ENCODE assay signal across 14 cellular contexts in the genomic region with DNA sequence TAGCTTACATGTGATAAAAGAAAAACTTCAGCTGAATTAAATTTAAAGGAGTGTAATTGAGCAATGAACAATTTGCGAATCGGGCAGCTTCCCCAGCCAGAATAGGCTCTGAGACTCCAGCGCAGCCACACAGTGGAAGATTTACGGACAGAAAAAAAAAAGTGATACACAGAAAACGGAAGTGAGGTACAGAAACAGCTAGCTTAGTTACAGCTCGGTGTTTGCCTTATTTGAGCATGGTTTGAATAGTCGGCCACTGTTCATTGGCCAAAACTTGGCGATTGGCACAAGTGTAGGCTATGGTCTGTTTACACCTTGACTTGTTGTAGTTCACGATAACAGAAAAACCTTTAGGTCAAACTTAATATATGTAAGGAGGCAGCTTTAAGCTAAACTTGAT. TPM values are rescaled to one million over a fixed set of nuclear protein-coding genes. Genes with fewer than 3 reads are reported as not detected.
DNase-seq lines count a peak whose midpoint lies in the region; ATAC-seq and TF ChIP-seq lines count a peak whose summit lies in the region.
"Had no signal": no experiment of that assay in that cellular context is flagged by ENCODE, and none has a peak within 500 bp of the region (broad histone marks: within the 10 kb centered on the region; RNA-seq: fewer than 3 reads in every experiment).

No MANE protein-coding gene starts in this region.

- in situ Hi-C loops in GM23248 (cut with MboI) = no loop called here

- H2AFZ ChIP-seq in GM23248 = no peak overlapping the region

- TF ChIP-seq CTCF in body of pancreas (IDR thresholded peaks at IDR 0.05) = no peak

- H3K4me3 ChIP-seq in body of pancreas = no peak overlapping the region
- no peak overlapping the region for H3K4me3 ChIP-seq in GM23248

- no peak overlapping the region for H3K4me2 ChIP-seq in GM23248 (ENCODE audit: unreplicated experiment)

- 68 to 88% methylated on average over 9 of the region's 9 CpGs for WGBS in body of pancreas, 2 donors
- WGBS in GM23248 (ENCODE audit: low coverage in 1 of 2, low lambda C conversion rate in 2 of 2, missing lambda C conversion rate in 2 of 2), 2 experiments = 95 to 96% methylated on average over 9 of the region's 9 CpGs

- H3K9ac ChIP-seq in GM23248 = no peak overlapping the region

- no peaks in the 10 kb centered on the region for H3K4me1 Mint-ChIP-seq in activated T-cell treated with anti-CD3 and anti-CD28 coated beads, Interleukin-2, amount 50 U/mL, for 72 hours (ENCODE audit: low read depth)
- peaks cover 0 to 2% of the 10 kb centered on the region in 2 donors for H3K4me1 Mint-ChIP-seq in stimulated activated naive B cell treated with anti-CD40 and anti-IgM and Interleukin-4, amounts not matched to agents 10 μg/mL and 1 μg/mL and 100 μg/mL, for 72 hours

- DNase-seq in activated T-cell treated with anti-CD3 and anti-CD28 coated beads, Interleukin-2, amount 50 U/mL, for 72 hours = peak in 1 of 2 donors; percentile 2
- no peak for DNase-seq in activated T-cell treated with anti-CD3 and anti-CD28 coated beads, Interleukin-2, amount 50 U/mL, for 1 hour
- DNase-seq in OCI-M1 (lab: John Stamatoyannopoulos, UW) (peak; percentile 42), body of pancreas (no peak), GM23248 (no peak), NCI-H69 (lab: John Stamatoyannopoulos, UW) (no peak)
- DNase-seq in stimulated activated naive B cell treated with anti-CD40 and anti-IgM and Interleukin-4, amounts not matched to agents 10 μg/mL and 1 μg/mL and 100 μg/mL, for 72 hours = no peak
- DNase-seq: cerebellar nuclear complex, NCI-H1105 had no signal

- ATAC-seq in activated T-cell treated with anti-CD3 and anti-CD28 coated beads, Interleukin-2, amount 50 U/mL, for 72 hours (replicated peaks in 1 of 2) = peak; percentile 57 to 78
- peak; percentile 80 for ATAC-seq in HG02852 (IDR thresholded peaks at IDR 0.05; ENCODE audit: unreplicated experiment)
- peak; percentile 70 to 91 for ATAC-seq in stimulated activated naive B cell treated with anti-CD40 and anti-IgM and Interleukin-4, amounts not matched to agents 10 μg/mL and 1 μg/mL and 100 μg/mL, for 72 hours (replicated peaks)
- ATAC-seq in body of pancreas = no peak
- ATAC-seq: Panc1 had no signal

- H3K4me1 ChIP-seq in body of pancreas (no peaks in the 10 kb centered on the region), GM23248 (ENCODE audit: insufficient read depth) (peaks cover 17% of the 10 kb centered on the region)

- no peaks in the 10 kb centered on the region for H4K20me1 ChIP-seq in GM23248 (ENCODE audit: insufficient read depth)

- H3K9me3 ChIP-seq in body of pancreas = no peaks in the 10 kb centered on the region
- H3K9me3 ChIP-seq in GM23248 (ENCODE audit: low read depth) = no peaks in the 10 kb centered on the region

- H3K4me3 Mint-ChIP-seq in activated T-cell treated with anti-CD3 and anti-CD28 coated beads, Interleukin-2, amount 50 U/mL, for 72 hours = peak overlapping the region in 1 of 2 donors; percentile 80
- no peak overlapping the region for H3K4me3 Mint-ChIP-seq in stimulated activated naive B cell treated with anti-CD40 and anti-IgM and Interleukin-4, amounts not matched to agents 10 μg/mL and 1 μg/mL and 100 μg/mL, for 72 hours

- H3K9me3 Mint-ChIP-seq in activated T-cell treated with anti-CD3 and anti-CD28 coated beads, Interleukin-2, amount 50 U/mL, for 72 hours = no peaks in the 10 kb centered on the region
- no peaks in the 10 kb centered on the region for H3K9me3 Mint-ChIP-seq in stimulated activated naive B cell treated with anti-CD40 and anti-IgM and Interleukin-4, amounts not matched to agents 10 μg/mL and 1 μg/mL and 100 μg/mL, for 72 hours

- TF ChIP-seq POLR2A in body of pancreas (IDR thresholded peaks at IDR 0.05) = no peak

- H3K27me3 ChIP-seq in body of pancreas = no peaks in the 10 kb centered on the region
- no peaks in the 10 kb centered on the region for H3K27me3 ChIP-seq in GM23248 (replicated peaks; ENCODE audit: insufficient read depth)

- H3K27me3 Mint-ChIP-seq in activated T-cell treated with anti-CD3 and anti-CD28 coated beads, Interleukin-2, amount 50 U/mL, for 72 hours (ENCODE audit: low read depth) = peaks cover 29% of the 10 kb centered on the region
- H3K27me3 Mint-ChIP-seq in stimulated activated naive B cell treated with anti-CD40 and anti-IgM and Interleukin-4, amounts not matched to agents 10 μg/mL and 1 μg/mL and 100 μg/mL, for 72 hours = peaks cover 0 to 24% of the 10 kb centered on the region in 2 donors

- intact Hi-C loops in body of pancreas (cut with DNase I) = no loop called here

- H3K36me3 ChIP-seq in body of pancreas (replicated peaks in 1 of 2; ENCODE audit: insufficient read depth in 1 of 2, low read depth in 2 of 2) = no peaks in the 10 kb centered on the region
- no peaks in the 10 kb centered on the region for H3K36me3 ChIP-seq in GM23248 (ENCODE audit: low read depth)

- no peaks in the 10 kb centered on the region for H3K9me2 ChIP-seq in GM23248 (ENCODE audit: insufficient read depth)

- no peak overlapping the region for H3K27ac ChIP-seq in body of pancreas
- no peak overlapping the region for H3K27ac ChIP-seq in GM23248

- no peaks in the 10 kb centered on the region for H3K36me3 Mint-ChIP-seq in activated T-cell treated with anti-CD3 and anti-CD28 coated beads, Interleukin-2, amount 50 U/mL, for 72 hours (ENCODE audit: insufficient read depth in 2 of 2)
- H3K36me3 Mint-ChIP-seq in stimulated activated naive B cell treated with anti-CD40 and anti-IgM and Interleukin-4, amounts not matched to agents 10 μg/mL and 1 μg/mL and 100 μg/mL, for 72 hours = no peaks in the 10 kb centered on the region

- peaks cover 16% of the 10 kb centered on the region; the same call in 1 of the 2 replicates for H3F3A ChIP-seq in GM23248 (ENCODE audit: insufficient read depth)

- H3K27ac Mint-ChIP-seq in activated T-cell treated with anti-CD3 and anti-CD28 coated beads, Interleukin-2, amount 50 U/mL, for 72 hours = peak overlapping the region; percentile 68
- H3K27ac Mint-ChIP-seq in stimulated activated naive B cell treated with anti-CD40 and anti-IgM and Interleukin-4, amounts not matched to agents 10 μg/mL and 1 μg/mL and 100 μg/mL, for 72 hours = no peak overlapping the region

- H3K79me2 ChIP-seq in GM23248 (ENCODE audit: insufficient read depth) = no peaks in the 10 kb centered on the region

RNA-seq across cellular contexts. Expression of gene SUPT20HL1, which starts 16.7 kb away (rescaled TPM):
- total RNA-seq in activated T-cell treated with anti-CD3 and anti-CD28 coated beads, Interleukin-2, amount 50 U/mL, for 72 hours = not detected
- total RNA-seq in body of pancreas = under 1 TPM in 1 of 2 donors, not detected in 1; 0.26 TPM
- total RNA-seq in GM23248 (2014; rRNA removed; shearing (Covaris generic)) = not detected in 2 replicates
- polyA plus RNA-seq in GM23248 (2016; fragmentation: Nextera tagmentation; extraction: Ambion mirVana) = not detected in 2 replicates
- total RNA-seq: glomerular endothelial cell, skeletal muscle tissue had no signal

RNA-seq across cellular contexts. Expression of gene SUPT20HL2, which starts 29.9 kb away (rescaled TPM):
- not detected for total RNA-seq in activated T-cell treated with anti-CD3 and anti-CD28 coated beads, Interleukin-2, amount 50 U/mL, for 72 hours
- total RNA-seq in body of pancreas = not detected
- not detected in 2 replicates for total RNA-seq in GM23248 (2014; rRNA removed; shearing (Covaris generic))
- polyA plus RNA-seq in GM23248 (2016; fragmentation: Nextera tagmentation; extraction: Ambion mirVana) = not detected in 2 replicates
- total RNA-seq: glomerular endothelial cell, mucosa of gallbladder, skeletal muscle tissue had no signal
